1 cellular context compared by ENCODE assay signal in the genomic region with DNA sequence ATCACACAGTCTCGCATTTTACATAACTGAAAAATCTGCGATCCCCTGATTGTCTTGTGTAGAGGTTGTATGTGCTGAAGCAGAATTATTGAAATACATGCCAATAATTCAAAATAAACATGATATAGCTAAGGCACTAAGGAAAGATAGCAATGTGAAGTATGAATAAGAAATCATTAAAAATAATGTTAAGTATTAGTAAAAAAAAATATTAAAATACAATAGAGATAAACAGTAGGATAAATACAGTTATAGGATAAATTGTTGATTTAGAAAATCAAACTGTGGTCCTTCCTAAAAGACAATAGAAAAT.
TF ChIP-seq lines count a peak whose summit lies in the region.

No MANE protein-coding gene starts in this region.

TF ChIP-seq in A549, 52 proteins besides CTCF, POLR2A, EP300 and RAD21 (continued from another document):
- TF ChIP-seq HMGXB4 (CRISPR knock-in tag; IDR thresholded peaks at IDR 0.05; ENCODE audit: borderline replicate concordance), result no peak
- TF ChIP-seq CBX2 (IDR thresholded peaks at IDR 0.05; ENCODE audit: borderline replicate concordance, low read depth), result no peak
- TF ChIP-seq MAFK (IDR thresholded peaks at IDR 0.05; ENCODE audit: partially characterized antibody), result no peak
- no peak for TF ChIP-seq HDAC2 (IDR thresholded peaks at IDR 0.05)
- TF ChIP-seq FOSB (CRISPR knock-in tag; IDR thresholded peaks at IDR 0.05), result no peak
- TF ChIP-seq SMC3 (IDR thresholded peaks at IDR 0.05), result no peak
- no peak for TF ChIP-seq HOXA7 (CRISPR knock-in tag; IDR thresholded peaks at IDR 0.05)
- TF ChIP-seq CBX8 (IDR thresholded peaks at IDR 0.05), result no peak
- TF ChIP-seq MAZ (IDR thresholded peaks at IDR 0.05; ENCODE audit: borderline replicate concordance, low read depth, low read length), result no peak
- TF ChIP-seq TFCP2L1 (CRISPR knock-in tag; IDR thresholded peaks at IDR 0.05), result no peak
- TF ChIP-seq JUNB (IDR thresholded peaks at IDR 0.05), result no peak
- no peak for TF ChIP-seq MYC (IDR thresholded peaks at IDR 0.05; ENCODE audit: borderline replicate concordance, low read length)
